Comparison of ENCODE assay signal across 8 cellular contexts in the genomic region with DNA sequence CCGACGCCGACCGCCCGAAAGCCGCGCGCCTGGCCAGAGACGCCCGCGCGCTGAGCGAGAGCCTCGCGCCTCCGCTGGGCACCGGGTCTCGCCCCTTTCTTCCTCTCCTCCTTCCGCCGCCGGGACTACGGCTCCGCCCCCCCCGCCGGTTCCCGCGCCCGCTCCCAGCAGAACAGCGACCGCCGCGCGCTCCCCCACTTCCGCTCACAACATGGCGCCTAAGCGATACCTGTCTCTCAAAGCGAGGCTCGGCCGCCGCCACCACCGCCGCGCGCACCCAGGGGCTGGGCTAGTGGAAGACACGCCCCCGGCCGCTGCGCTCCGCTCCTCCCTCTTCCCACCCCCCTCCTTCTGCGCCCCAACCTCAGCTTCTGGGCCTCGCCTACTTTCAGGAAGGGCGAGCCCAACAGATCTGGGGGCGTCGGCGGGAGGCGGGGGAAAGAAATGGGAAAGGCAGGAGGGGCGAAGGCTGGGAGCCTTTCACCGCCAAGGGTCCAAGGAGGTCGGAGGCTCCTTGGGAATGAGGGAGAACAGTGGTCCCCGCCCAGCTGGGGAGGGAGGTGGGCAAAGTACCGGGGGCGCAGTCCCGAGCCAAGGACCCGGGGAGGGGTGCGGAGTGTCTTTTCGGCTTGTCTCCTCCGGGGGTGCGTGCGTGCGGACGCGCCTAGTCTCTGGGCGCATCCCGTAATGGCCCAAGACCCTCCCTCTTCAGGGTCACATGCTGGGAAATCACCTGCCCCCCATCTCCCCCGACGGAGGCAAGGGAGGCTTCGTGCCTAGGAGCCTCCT. TPM values are rescaled to one million over a fixed set of nuclear protein-coding genes. Genes with fewer than 3 reads are reported as not detected.
DNase-seq lines count a peak whose midpoint lies in the region; ATAC-seq and TF ChIP-seq lines count a peak whose summit lies in the region.

A gene (minus strand): TSS at position 100 of the 789 bp plus-strand sequence. CDS start 277 bp downstream, outside the sequence.

- peak within 1 kb of the TSS; percentile 46 to 59 (median 55) for H3K4me3 ChIP-seq in right lobe of liver

- H3K27ac ChIP-seq in C4-2B: peak within 1 kb of the TSS; percentile 89
- peak within 1 kb of the TSS; percentile 53 to 73 (median 58) for H3K27ac ChIP-seq in right lobe of liver

- peak; percentile 81 for TF ChIP-seq POLR2A in right lobe of liver (IDR thresholded peaks at IDR 0.05)

- H3K27me3 ChIP-seq in right lobe of liver: no peaks in the 10 kb centered on the region

- H3K4me1 ChIP-seq in right lobe of liver: no peaks in the 10 kb centered on the region

- TF ChIP-seq CTCF in C4-2B (conservative IDR thresholded peaks at IDR 0.05): no peak
- TF ChIP-seq CTCF in right lobe of liver (IDR thresholded peaks at IDR 0.05): no peak

- peak; percentile 77 for DNase-seq in NCI-H774 (lab: John Stamatoyannopoulos, UW)
- DNase-seq in activated CD4-positive, alpha-beta T cell treated with anti-CD3 and anti-CD28 coated beads, Interleukin-2, amount 50 U/mL, for 48 hours: peak; percentile 84 to 87
- DNase-seq in dermis microvascular lymphatic vessel endothelial cell (ENCODE audit: low read depth in 2 of 2): peak; percentile 57 to 88
- peak; percentile 93 to 96 (median 94) for DNase-seq in right lobe of liver
- DNase-seq in stimulated activated CD4-positive, alpha-beta T cell treated with anti-CD3 and anti-CD28 coated beads, Interleukin-4, amount 100 ng/mL, for 24 hours: peak; percentile 89

- no peaks in the 10 kb centered on the region for H3K36me3 ChIP-seq in right lobe of liver

- H3K9me3 ChIP-seq in right lobe of liver: no peaks in the 10 kb centered on the region

- 26% methylated on average over 4 of the region's 77 CpGs for WGBS in right lobe of liver (ENCODE audit: insufficient coverage, low coverage, low lambda C conversion rate, missing lambda C conversion rate)

- intact Hi-C loops in right lobe of liver (cut with DNase I): no loop called here

- ATAC-seq in GM19351 (IDR thresholded peaks at IDR 0.05; ENCODE audit: unreplicated experiment) (peak; percentile 77), HG03469 (IDR thresholded peaks at IDR 0.05; ENCODE audit: unreplicated experiment) (peak; percentile 57), right lobe of liver (peak; percentile 93 to 97 (median 96))

RNA-seq across cellular contexts. Expression of the gene that starts here (rescaled TPM):
- total RNA-seq in dermis microvascular lymphatic vessel endothelial cell: 92.2 and 93.1 TPM in 2 replicates
- total RNA-seq in right lobe of liver: 10 to 100 TPM; 36.0 to 63.7 (median 44.7) TPM

Comparison
In these comparisons a context has a peak if more than half of its experiments do, and no peak if none do; other contexts are left out.
1. Peak in every context shown above with its lines: DNase-seq, ATAC-seq, H3K4me3 ChIP-seq and H3K27ac ChIP-seq.